8 cellular contexts compared by ENCODE assay signal in genomic region chr7:108525985-108526767, GRCh38. TPM values are rescaled to one million over a fixed set of nuclear protein-coding genes. Genes with fewer than 3 reads are reported as not detected.
A peak's percentile ranks its signal among the peaks of the same experiment; 100 is the strongest.
DNase-seq lines count a peak whose midpoint lies in the region; ATAC-seq and TF ChIP-seq lines count a peak whose summit lies in the region.

Gene PNPLA8 (minus strand): TSS chr7:108526135. CDS start chr7:108515491, 10,644 bp downstream.

- peaks cover 54% of the 10 kb centered on the region for H3K4me1 ChIP-seq in left ventricle myocardium inferior

- no peaks in the 10 kb centered on the region for H3K36me3 ChIP-seq in left ventricle myocardium inferior

- no peaks in the 10 kb centered on the region for H3K9me3 ChIP-seq in left ventricle myocardium inferior (replicated peaks)

- no peaks in the 10 kb centered on the region for H3K27me3 ChIP-seq in left ventricle myocardium inferior (ENCODE audit: low read depth)

- peak; percentile 99 to 100 for DNase-seq in NCI-H187 (lab: John Stamatoyannopoulos, UW)
- DNase-seq in T-helper 2 cell, result peak; percentile 99 to 100 (median 100)
- DNase-seq in left ventricle myocardium inferior, result peak; percentile 100
- DNase-seq in progenitor cell of endocrine pancreas (ENCODE audit: low spot score, unreplicated experiment), result peak; percentile 99
- DNase-seq in ureter (ENCODE audit: low spot score), result peak; percentile 100

- intact Hi-C loops in left ventricle myocardium inferior (cut with micrococcal nuclease), result no loop called here

- no peaks in the 10 kb centered on the region for H3K27me3 Mint-ChIP-seq in progenitor cell of endocrine pancreas

- no peaks in the 10 kb centered on the region for H3K36me3 Mint-ChIP-seq in progenitor cell of endocrine pancreas (ENCODE audit: insufficient read depth)

- H3K4me3 Mint-ChIP-seq in progenitor cell of endocrine pancreas (ENCODE audit: low read depth), result peak within 1 kb of the TSS; percentile 94

- peaks cover 33% of the 10 kb centered on the region for H3K4me1 Mint-ChIP-seq in progenitor cell of endocrine pancreas (ENCODE audit: low read depth)

- H3K4me3 ChIP-seq in left ventricle myocardium inferior, result peak within 1 kb of the TSS; percentile 84

- H3K27ac Mint-ChIP-seq in progenitor cell of endocrine pancreas, result peak within 1 kb of the TSS; percentile 98

- H3K27ac ChIP-seq in angular gyrus (ENCODE audit: low read depth, low read length) (peak within 1 kb of the TSS; percentile 96), left ventricle myocardium inferior (replicated peaks) (peak within 1 kb of the TSS; percentile 98)

- no peaks in the 10 kb centered on the region for H3K9me3 Mint-ChIP-seq in progenitor cell of endocrine pancreas (ENCODE audit: low read depth)

- TF ChIP-seq CTCF in left ventricle myocardium inferior (IDR thresholded peaks at IDR 0.05; ENCODE audit: borderline replicate concordance) (no peak), progenitor cell of endocrine pancreas (IDR thresholded peaks at IDR 0.05; ENCODE audit: unreplicated experiment) (peak; percentile 20)

- ATAC-seq in GM18498 (IDR thresholded peaks at IDR 0.05; ENCODE audit: unreplicated experiment), result peak; percentile 94
- ATAC-seq in HG02938 (IDR thresholded peaks at IDR 0.05; ENCODE audit: unreplicated experiment), result peak; percentile 90

RNA-seq across cellular contexts. Expression of gene PNPLA8, which starts in this region (rescaled TPM):
- total RNA-seq in left ventricle myocardium inferior (32.4 TPM), progenitor cell of endocrine pancreas (17.1 TPM in 2 replicates), ureter (32.0 TPM)

Comparison
In these comparisons a context has a peak if more than half of its experiments do, and no peak if none do; other contexts are left out.
1. Peak in every context shown above with its lines: DNase-seq, ATAC-seq, H3K4me3 ChIP-seq and H3K27ac ChIP-seq.